In genomic region chr20:36605309-36606170, GRCh38 we compare ENCODE assay signal across 1 cellular context.
A peak's percentile ranks its signal among the peaks of the same experiment; 100 is the strongest.
TF ChIP-seq lines count a peak whose summit lies in the region.

Gene RAB5IF, plus strand, starts transcription at chr20:36605779. Its CDS starts 173 bp downstream, at chr20:36605952.

TF ChIP-seq in HepG2, 621 proteins besides CTCF, POLR2A, EP300 and RAD21 (continued from another document and continues in another):
- TF ChIP-seq ZBTB3 (CRISPR knock-in tag; IDR thresholded peaks at IDR 0.05; ENCODE audit: borderline replicate concordance, low read depth): peak; percentile 74; the same call in 1 of the 2 replicates
- no peak for TF ChIP-seq HHEX (CRISPR knock-in tag; IDR thresholded peaks at IDR 0.05)
- peak; percentile 81 for TF ChIP-seq BORCS8-MEF2B (CRISPR knock-in tag; IDR thresholded peaks at IDR 0.05)
- peak; percentile 55 for TF ChIP-seq ZKSCAN1 (IDR thresholded peaks at IDR 0.05; ENCODE audit: low read length)
- TF ChIP-seq RFX3 (CRISPR knock-in tag; IDR thresholded peaks at IDR 0.05): no peak
- TF ChIP-seq, protein P1, sequence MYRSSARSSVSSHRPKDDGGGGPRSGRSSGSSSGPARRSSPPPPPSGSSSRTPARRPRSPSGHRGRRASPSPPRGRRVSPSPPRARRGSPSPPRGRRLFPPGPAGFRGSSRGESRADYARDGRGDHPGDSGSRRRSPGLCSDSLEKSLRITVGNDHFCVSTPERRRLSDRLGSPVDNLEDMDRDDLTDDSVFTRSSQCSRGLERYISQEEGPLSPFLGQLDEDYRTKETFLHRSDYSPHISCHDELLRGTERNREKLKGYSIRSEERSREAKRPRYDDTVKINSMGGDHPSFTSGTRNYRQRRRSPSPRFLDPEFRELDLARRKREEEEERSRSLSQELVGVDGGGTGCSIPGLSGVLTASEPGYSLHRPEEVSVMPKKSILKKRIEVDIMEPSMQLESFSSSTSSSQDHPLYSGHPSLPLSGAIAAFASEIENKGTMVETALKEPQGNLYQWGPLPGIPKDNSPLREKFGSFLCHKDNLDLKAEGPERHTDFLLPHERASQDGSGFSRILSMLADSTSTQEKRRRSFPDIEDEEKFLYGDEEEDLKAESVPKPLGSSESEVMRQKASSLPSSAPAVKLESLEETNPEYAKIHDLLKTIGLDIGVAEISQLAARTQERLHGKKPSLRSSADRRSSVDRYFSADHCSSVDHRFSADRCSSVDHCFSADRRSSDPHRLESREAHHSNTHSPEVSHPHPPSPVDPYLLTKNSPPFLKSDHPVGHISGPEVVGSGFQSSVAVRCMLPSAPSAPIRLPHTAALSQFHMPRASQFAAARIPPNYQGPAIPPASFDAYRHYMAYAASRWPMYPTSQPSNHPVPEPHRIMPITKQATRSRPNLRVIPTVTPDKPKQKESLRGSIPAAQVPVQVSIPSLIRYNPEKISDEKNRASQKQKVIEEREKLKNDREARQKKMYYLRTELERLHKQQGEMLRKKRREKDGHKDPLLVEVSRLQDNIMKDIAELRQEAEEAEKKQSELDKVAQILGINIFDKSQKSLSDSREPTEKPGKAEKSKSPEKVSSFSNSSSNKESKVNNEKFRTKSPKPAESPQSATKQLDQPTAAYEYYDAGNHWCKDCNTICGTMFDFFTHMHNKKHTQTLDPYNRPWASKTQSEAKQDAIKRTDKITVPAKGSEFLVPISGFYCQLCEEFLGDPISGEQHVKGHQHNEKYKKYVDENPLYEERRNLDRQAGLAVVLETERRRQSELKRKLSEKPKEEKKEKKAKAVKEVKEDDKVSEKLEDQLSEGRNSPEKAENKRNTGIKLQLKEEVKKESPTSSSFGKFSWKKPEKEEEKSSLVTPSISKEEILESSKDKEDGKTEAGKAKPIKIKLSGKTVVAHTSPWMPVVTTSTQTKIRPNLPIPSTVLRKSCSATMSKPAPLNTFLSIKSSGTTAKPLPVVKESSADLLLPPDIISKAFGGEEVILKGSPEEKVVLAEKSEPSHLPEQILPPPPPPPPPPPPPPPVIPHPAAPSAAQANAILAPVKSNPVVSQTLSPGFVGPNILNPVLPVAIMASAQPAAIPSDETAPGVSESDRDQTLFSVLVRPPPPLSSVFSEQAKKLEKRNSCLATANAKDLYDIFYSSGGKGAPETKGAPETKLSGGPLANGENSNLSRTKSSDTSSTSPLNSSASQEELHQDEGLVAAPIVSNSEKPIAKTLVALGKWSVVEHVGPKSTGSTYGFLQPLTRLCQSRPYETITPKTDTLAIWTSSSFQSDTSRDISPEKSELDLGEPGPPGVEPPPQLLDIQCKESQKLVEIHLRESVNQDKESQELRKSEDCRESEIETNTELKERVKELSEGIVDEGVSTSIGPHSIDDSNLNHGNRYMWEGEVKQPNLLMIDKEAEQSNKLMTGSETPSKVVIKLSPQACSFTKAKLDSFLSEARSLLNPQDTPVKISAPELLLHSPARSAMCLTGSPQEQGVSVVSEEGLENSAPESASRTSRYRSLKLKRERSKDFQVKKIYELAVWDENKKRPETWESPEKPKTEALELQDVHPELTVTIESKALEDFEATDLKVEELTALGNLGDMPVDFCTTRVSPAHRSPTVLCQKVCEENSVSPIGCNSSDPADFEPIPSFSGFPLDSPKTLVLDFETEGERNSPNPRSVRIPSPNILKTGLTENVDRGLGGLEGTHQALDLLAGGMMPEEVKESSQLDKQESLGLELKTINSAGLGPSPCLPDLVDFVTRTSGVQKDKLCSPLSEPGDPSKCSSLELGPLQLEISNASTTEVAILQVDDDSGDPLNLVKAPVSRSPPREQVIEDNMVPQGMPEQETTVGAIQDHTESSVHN (CRISPR knock-in tag; IDR thresholded peaks at IDR 0.05): no peak; the same call in 1 of the 2 replicates
- TF ChIP-seq ZNF446 (CRISPR knock-in tag; IDR thresholded peaks at IDR 0.05): peak; percentile 92
- TF ChIP-seq CBX2 (IDR thresholded peaks at IDR 0.05; ENCODE audit: low read depth, low read length): no peak
- peak; percentile 64; the same call in 1 of the 2 replicates for TF ChIP-seq CBX2 (CRISPR knock-in tag; IDR thresholded peaks at IDR 0.05; ENCODE audit: low read depth)
- no peak for TF ChIP-seq CSRNP2 (CRISPR knock-in tag; conservative IDR thresholded peaks at IDR 0.05; ENCODE audit: low read depth)
- TF ChIP-seq ZNF567 (CRISPR knock-in tag; IDR thresholded peaks at IDR 0.05; ENCODE audit: borderline replicate concordance): peak; percentile 100
- TF ChIP-seq GPBP1L1 (CRISPR knock-in tag; IDR thresholded peaks at IDR 0.05): no peak
- TF ChIP-seq SIN3A (IDR thresholded peaks at IDR 0.05; ENCODE audit: borderline replicate concordance, low read depth, low read length): peak; percentile 28
- TF ChIP-seq, protein P2, sequence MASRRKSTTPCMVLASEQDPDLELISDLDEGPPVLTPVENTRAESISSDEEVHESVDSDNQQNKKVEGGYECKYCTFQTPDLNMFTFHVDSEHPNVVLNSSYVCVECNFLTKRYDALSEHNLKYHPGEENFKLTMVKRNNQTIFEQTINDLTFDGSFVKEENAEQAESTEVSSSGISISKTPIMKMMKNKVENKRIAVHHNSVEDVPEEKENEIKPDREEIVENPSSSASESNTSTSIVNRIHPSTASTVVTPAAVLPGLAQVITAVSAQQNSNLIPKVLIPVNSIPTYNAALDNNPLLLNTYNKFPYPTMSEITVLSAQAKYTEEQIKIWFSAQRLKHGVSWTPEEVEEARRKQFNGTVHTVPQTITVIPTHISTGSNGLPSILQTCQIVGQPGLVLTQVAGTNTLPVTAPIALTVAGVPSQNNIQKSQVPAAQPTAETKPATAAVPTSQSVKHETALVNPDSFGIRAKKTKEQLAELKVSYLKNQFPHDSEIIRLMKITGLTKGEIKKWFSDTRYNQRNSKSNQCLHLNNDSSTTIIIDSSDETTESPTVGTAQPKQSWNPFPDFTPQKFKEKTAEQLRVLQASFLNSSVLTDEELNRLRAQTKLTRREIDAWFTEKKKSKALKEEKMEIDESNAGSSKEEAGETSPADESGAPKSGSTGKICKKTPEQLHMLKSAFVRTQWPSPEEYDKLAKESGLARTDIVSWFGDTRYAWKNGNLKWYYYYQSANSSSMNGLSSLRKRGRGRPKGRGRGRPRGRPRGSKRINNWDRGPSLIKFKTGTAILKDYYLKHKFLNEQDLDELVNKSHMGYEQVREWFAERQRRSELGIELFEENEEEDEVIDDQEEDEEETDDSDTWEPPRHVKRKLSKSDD (CRISPR knock-in tag; IDR thresholded peaks at IDR 0.05; ENCODE audit: low read depth): peak; percentile 89
- no peak; the same call in 1 of the 2 replicates for TF ChIP-seq ZC3H4 (CRISPR knock-in tag; IDR thresholded peaks at IDR 0.05; ENCODE audit: borderline replicate concordance)
- no peak for TF ChIP-seq ZNF3 (CRISPR knock-in tag; IDR thresholded peaks at IDR 0.05)
- peak; percentile 84; the same call in 1 of the 2 replicates for TF ChIP-seq ZNF749 (CRISPR knock-in tag; IDR thresholded peaks at IDR 0.05; ENCODE audit: borderline replicate concordance)
- TF ChIP-seq CERS6 (CRISPR knock-in tag; IDR thresholded peaks at IDR 0.05): peak; percentile 48; the same call in 1 of the 2 replicates
- peak; percentile 84; the same call in 1 of the 2 replicates for TF ChIP-seq RFXANK (CRISPR knock-in tag; IDR thresholded peaks at IDR 0.05)
- peak; percentile 88; the same call in 1 of the 2 replicates for TF ChIP-seq KLF12 (CRISPR knock-in tag; IDR thresholded peaks at IDR 0.05; ENCODE audit: borderline replicate concordance)
- 0 out of 2 replicates have a peak, but pooled peaks have one; percentile 72 for TF ChIP-seq MATR3 (CRISPR knock-in tag; IDR thresholded peaks at IDR 0.05)
- TF ChIP-seq ATF3 (CRISPR knock-in tag; IDR thresholded peaks at IDR 0.05): peak; percentile 90
- TF ChIP-seq ZNF337 (CRISPR knock-in tag; IDR thresholded peaks at IDR 0.05; ENCODE audit: borderline replicate concordance, low read depth): peak; percentile 90
- peak; percentile 59 for TF ChIP-seq BHLHE40 (IDR thresholded peaks at IDR 0.05; ENCODE audit: low read length)
- peak; percentile 99; the same call in 1 of the 2 replicates for TF ChIP-seq ZNF788 (CRISPR knock-in tag; IDR thresholded peaks at IDR 0.05; ENCODE audit: borderline replicate concordance)
- peak; percentile 93 for TF ChIP-seq ZNF142 (CRISPR knock-in tag; IDR thresholded peaks at IDR 0.05)
- peak; percentile 99 for TF ChIP-seq ZNF501 (CRISPR knock-in tag; IDR thresholded peaks at IDR 0.05)
- no peak for TF ChIP-seq MLLT10 (CRISPR knock-in tag; IDR thresholded peaks at IDR 0.05)
- peak; percentile 86 for TF ChIP-seq ZBTB20 (CRISPR knock-in tag; IDR thresholded peaks at IDR 0.05; ENCODE audit: borderline replicate concordance, low read depth)
- TF ChIP-seq RARA (CRISPR knock-in tag; IDR thresholded peaks at IDR 0.05): peak; percentile 76
- TF ChIP-seq SP140L (CRISPR knock-in tag; IDR thresholded peaks at IDR 0.05; ENCODE audit: borderline replicate concordance): no peak
- peak; percentile 77; the same call in 1 of the 2 replicates for TF ChIP-seq HNRNPL (IDR thresholded peaks at IDR 0.05; ENCODE audit: low read depth, low read length)
- no peak; the same call in 1 of the 2 replicates for TF ChIP-seq ZFP36L2 (CRISPR knock-in tag; IDR thresholded peaks at IDR 0.05)
- TF ChIP-seq RCOR2 (CRISPR knock-in tag; IDR thresholded peaks at IDR 0.05): peak; percentile 88
- TF ChIP-seq ZNF549 (CRISPR knock-in tag; IDR thresholded peaks at IDR 0.05): peak; percentile 54; the same call in 1 of the 2 replicates
- TF ChIP-seq ZNF543 (CRISPR knock-in tag; IDR thresholded peaks at IDR 0.05): peak; percentile 74
- peak; percentile 55 for TF ChIP-seq AGO1 (IDR thresholded peaks at IDR 0.05; ENCODE audit: low read depth, low read length, poor library complexity, severe bottlenecking)
- no peak for TF ChIP-seq ZEB1 (IDR thresholded peaks at IDR 0.05; ENCODE audit: insufficient replicate concordance, low read depth)
- TF ChIP-seq SOX6 (IDR thresholded peaks at IDR 0.05): no peak
- peak; percentile 88 for TF ChIP-seq SOX6 (CRISPR knock-in tag; IDR thresholded peaks at IDR 0.05)
- TF ChIP-seq NFYC (CRISPR knock-in tag; IDR thresholded peaks at IDR 0.05): peak; percentile 94
- TF ChIP-seq CEBPB (IDR thresholded peaks at IDR 0.05; ENCODE audit: borderline replicate concordance, low read depth, low read length): no peak
- TF ChIP-seq YEATS4 (CRISPR knock-in tag; IDR thresholded peaks at IDR 0.05; ENCODE audit: borderline replicate concordance): peak; percentile 98
